Comparison of ENCODE assay signal across 23 cellular contexts in the genomic region with DNA sequence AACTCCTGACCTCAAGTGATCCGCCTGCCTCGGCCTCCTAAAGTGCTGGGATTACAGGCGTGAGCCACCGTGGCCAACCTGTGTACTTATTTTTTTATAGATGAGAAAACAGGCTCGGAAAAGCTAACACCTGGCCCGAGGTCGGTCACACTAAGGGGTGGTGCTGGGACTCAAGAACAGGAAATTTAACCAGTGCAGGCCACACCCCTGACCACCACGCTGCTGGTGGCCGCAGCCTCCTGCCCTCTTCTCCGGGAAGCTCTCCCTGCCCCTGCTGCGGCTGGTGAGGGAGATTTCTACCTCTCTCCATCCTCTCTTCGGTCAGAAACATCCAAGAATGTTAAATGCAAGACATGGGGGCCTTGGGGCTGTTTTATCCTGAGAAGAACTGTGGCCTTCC.
"Had no signal": no experiment of that assay in that cellular context is flagged by ENCODE, and none has a peak within 500 bp of the region (broad histone marks: within the 10 kb centered on the region; RNA-seq: fewer than 3 reads in every experiment).

No MANE protein-coding gene starts in this region.

- H3K27ac ChIP-seq: foreskin keratinocyte, hepatocyte, left ventricle myocardium inferior, neural progenitor cell had no signal

- H3K4me1 ChIP-seq: foreskin keratinocyte, neural progenitor cell had no signal

- H3K9me3 Mint-ChIP-seq: activated B cell treated with CpG ODN at 0.5 μM for 24 hours; activated T-cell treated with anti-CD3 and anti-CD28 coated beads, Interleukin-2, amount 50 U/mL, for 4 hours; naive B cell; neural progenitor cell; T-helper 1 cell treated with Interleukin-12 subunit alpha and Interleukin-12 subunit beta and Interleukin-4 antibody, amounts not matched to agents 30 μg/mL and 1 μg/mL, for 36 hours had no signal

- H3K4me1 Mint-ChIP-seq: neural progenitor cell had no signal

- H3K9me3 ChIP-seq: left ventricle myocardium inferior, prostate gland, thyroid gland had no signal

- H3K4me3 Mint-ChIP-seq: activated B cell treated with CpG ODN at 0.5 μM for 24 hours; activated CD4-positive, alpha-beta T cell treated with anti-CD3 and anti-CD28 coated beads for 36 hours; activated T-cell treated with anti-CD3 and anti-CD28 coated beads, Interleukin-2, amount 50 U/mL, for 4 hours; naive B cell; neural progenitor cell; T-helper 1 cell treated with Interleukin-12 subunit alpha and Interleukin-12 subunit beta and Interleukin-4 antibody, amounts not matched to agents 30 μg/mL and 1 μg/mL, for 36 hours had no signal

- H3K27me3 ChIP-seq: foreskin keratinocyte, hepatocyte, neural progenitor cell, thyroid gland had no signal

- H2AFZ ChIP-seq: hepatocyte, neural progenitor cell had no signal

- DNase-seq: activated B cell treated with CpG ODN at 0.5 μM for 24 hours; activated CD4-positive, alpha-beta T cell treated with anti-CD3 and anti-CD28 coated beads for 36 hours; activated CD4-positive, alpha-beta T cell treated with anti-CD3 and anti-CD28 coated beads, Interleukin-2, amount 50 U/mL, for 48 hours; activated CD8-positive, alpha-beta memory T cell treated with anti-CD3 and anti-CD28 coated beads, Interleukin-2, amount 50 U/mL, for 48 hours; activated naive CD4-positive, alpha-beta T cell treated with Interleukin-2 at 50 U/mL for 16 hours; activated T-cell treated with anti-CD3 and anti-CD28 coated beads, Interleukin-2, amount 50 U/mL, for 4 hours; amygdala; erythroblast; foreskin keratinocyte; kidney glomerular epithelial cell; left ventricle myocardium inferior; mesenchymal stem cell; naive B cell; stimulated activated CD4-positive, alpha-beta T cell treated with anti-CD3 and anti-CD28 coated beads, Interleukin-4, amount 100 ng/mL, for 24 hours; stimulated activated naive CD8-positive, alpha-beta T cell treated with anti-CD3 and anti-CD28 coated beads, Interleukin-15, Interleukin-2, amounts not matched to agents 100 U/mL and 50 U/mL, for 24 hours; substantia nigra; T1000; thyroid gland had no signal

- ATAC-seq: activated CD4-positive, alpha-beta T cell treated with anti-CD3 and anti-CD28 coated beads for 36 hours; activated T-cell treated with anti-CD3 and anti-CD28 coated beads, Interleukin-2, amount 50 U/mL, for 4 hours; foreskin keratinocyte; stimulated activated naive CD8-positive, alpha-beta T cell treated with anti-CD3 and anti-CD28 coated beads, Interleukin-15, Interleukin-2, amounts not matched to agents 100 U/mL and 50 U/mL, for 24 hours had no signal

- H3K4me3 ChIP-seq: coronary artery, hepatocyte, left ventricle myocardium inferior, neural progenitor cell, prostate gland, thyroid gland had no signal

- H3K27ac Mint-ChIP-seq: activated B cell treated with CpG ODN at 0.5 μM for 24 hours; activated CD4-positive, alpha-beta T cell treated with anti-CD3 and anti-CD28 coated beads for 36 hours; neural progenitor cell; T-helper 1 cell treated with Interleukin-12 subunit alpha and Interleukin-12 subunit beta and Interleukin-4 antibody, amounts not matched to agents 30 μg/mL and 1 μg/mL, for 36 hours had no signal

- H3K4me2 ChIP-seq: hepatocyte, neural progenitor cell had no signal

- H3K9ac ChIP-seq: neural progenitor cell had no signal

- H3K36me3 ChIP-seq: neural progenitor cell had no signal

- H3K27me3 Mint-ChIP-seq: activated B cell treated with CpG ODN at 0.5 μM for 24 hours; activated CD4-positive, alpha-beta T cell treated with anti-CD3 and anti-CD28 coated beads for 36 hours; naive B cell had no signal
